1 cellular context compared by ENCODE assay signal in the genomic region with DNA sequence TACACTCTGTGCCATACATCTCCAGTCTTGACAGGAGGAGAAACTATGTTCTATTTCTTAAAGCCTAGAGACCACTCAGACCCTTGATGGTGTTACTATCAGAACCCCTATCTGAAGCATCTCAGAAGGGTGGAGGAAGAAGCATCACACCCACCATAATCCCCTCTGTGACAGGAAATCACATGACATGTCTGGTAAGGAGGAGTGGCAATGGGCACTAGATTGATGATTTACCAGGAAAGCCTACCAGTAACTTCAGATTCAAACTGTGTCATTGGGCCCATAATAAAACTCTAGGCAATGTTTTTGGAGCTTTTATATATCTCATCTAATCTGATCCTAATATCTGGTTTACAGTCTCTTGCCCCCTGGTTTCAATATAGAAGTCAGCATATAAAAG.
TF ChIP-seq lines count a peak whose summit lies in the region.

No MANE protein-coding gene starts in this region.

TF ChIP-seq in GM12878, 131 proteins besides CTCF, POLR2A, EP300 and RAD21:
- TF ChIP-seq ZNF217 (IDR thresholded peaks at IDR 0.05): no peak
- no peak for TF ChIP-seq ZSCAN29 (IDR thresholded peaks at IDR 0.05)
- TF ChIP-seq, protein P1, sequence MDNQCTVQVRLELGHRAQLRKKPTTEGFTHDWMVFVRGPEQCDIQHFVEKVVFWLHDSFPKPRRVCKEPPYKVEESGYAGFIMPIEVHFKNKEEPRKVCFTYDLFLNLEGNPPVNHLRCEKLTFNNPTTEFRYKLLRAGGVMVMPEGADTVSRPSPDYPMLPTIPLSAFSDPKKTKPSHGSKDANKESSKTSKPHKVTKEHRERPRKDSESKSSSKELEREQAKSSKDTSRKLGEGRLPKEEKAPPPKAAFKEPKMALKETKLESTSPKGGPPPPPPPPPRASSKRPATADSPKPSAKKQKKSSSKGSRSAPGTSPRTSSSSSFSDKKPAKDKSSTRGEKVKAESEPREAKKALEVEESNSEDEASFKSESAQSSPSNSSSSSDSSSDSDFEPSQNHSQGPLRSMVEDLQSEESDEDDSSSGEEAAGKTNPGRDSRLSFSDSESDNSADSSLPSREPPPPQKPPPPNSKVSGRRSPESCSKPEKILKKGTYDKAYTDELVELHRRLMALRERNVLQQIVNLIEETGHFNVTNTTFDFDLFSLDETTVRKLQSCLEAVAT (IDR thresholded peaks at IDR 0.05): no peak
- TF ChIP-seq SMARCA5 (IDR thresholded peaks at IDR 0.05): no peak
TF ChIP-seq in GM12878: peak in this region for 0.
